28 cellular contexts compared by ENCODE assay signal in genomic region chr6:151881231-151881630, GRCh38.
"Had no signal": no experiment of that assay in that cellular context is flagged by ENCODE, and none has a peak within 500 bp of the region (broad histone marks: within the 10 kb centered on the region; RNA-seq: fewer than 3 reads in every experiment).

No MANE protein-coding gene starts in this region.

- H3K4me1 ChIP-seq: pancreas, sigmoid colon, spleen, testis, tibial artery, transverse colon, upper lobe of right lung, uterus had no signal

- DNase-seq: naive thymus-derived CD8-positive, alpha-beta T cell; nephron progenitor cell; nucleus accumbens; pancreas; retina; right cardiac atrium; right lobe of liver; sigmoid colon; spleen; stimulated activated CD4-positive, alpha-beta T cell treated with anti-CD3 and anti-CD28 coated beads, Interleukin-12 subunit alpha, Interleukin-12 subunit beta, amount 100 ng/mL, for 4 hours; stimulated activated CD4-positive, alpha-beta T cell treated with anti-CD3 and anti-CD28 coated beads, Interleukin-1b, Interleukin-23, amount 100 ng/mL, for 48 hours; stimulated activated CD4-positive, alpha-beta T cell treated with anti-CD3 and anti-CD28 coated beads, Interleukin-4, amount 100 ng/mL, for 1 hour; stimulated activated CD4-positive, alpha-beta T cell treated with anti-CD3 and anti-CD28 coated beads, Interleukin-4, amount 100 ng/mL, for 4 hours; stimulated activated CD8-positive, alpha-beta memory T cell treated with anti-CD3 and anti-CD28 coated beads, Interleukin-4, amount 100 ng/mL, for 48 hours; stimulated activated naive CD4-positive, alpha-beta T cell; stimulated activated naive CD8-positive, alpha-beta T cell treated with anti-CD3 and anti-CD28 coated beads, Interleukin-15, amount 100 ng/mL, for 72 hours; stimulated activated naive CD8-positive, alpha-beta T cell treated with anti-CD3 and anti-CD28 coated beads, Interleukin-15, Interleukin-2, amounts not matched to agents 100 U/mL and 50 U/mL, for 24 hours; substantia nigra; testis; tibial artery; transverse colon; upper lobe of right lung; uterus had no signal

- H3K36me3 ChIP-seq: neutrophil, pancreas, prostate gland, right lobe of liver, sigmoid colon, spleen, suprapubic skin, tibial artery, transverse colon, upper lobe of right lung, uterus had no signal

- H3K9me3 ChIP-seq: neutrophil, pancreas, prostate gland, right lobe of liver, sigmoid colon, spleen, suprapubic skin, testis, tibial artery, transverse colon, upper lobe of right lung, uterus had no signal

- H3K4me3 ChIP-seq: pancreas, prostate gland, right lobe of liver, sigmoid colon, skin epidermis, smooth muscle cell, spleen, suprapubic skin, testis, tibial artery, transverse colon, upper lobe of right lung, uterus had no signal

- H3K27me3 ChIP-seq: neutrophil, pancreas, right lobe of liver, sigmoid colon, spleen, suprapubic skin, testis, tibial artery, transverse colon, upper lobe of right lung, uterus had no signal

- H3K27ac ChIP-seq: neutrophil, pancreas, prostate gland, right lobe of liver, sigmoid colon, skin epidermis, spleen, suprapubic skin, testis, tibial artery, transverse colon, upper lobe of right lung had no signal

- FAIRE-seq: pancreas had no signal
